Comparison of ENCODE assay signal across 10 cellular contexts in genomic region chr13:41827507-41828213, GRCh38.
A peak's percentile ranks its signal among the peaks of the same experiment; 100 is the strongest.
DNase-seq lines count a peak whose midpoint lies in the region; ATAC-seq and TF ChIP-seq lines count a peak whose summit lies in the region.
"Had no signal": no experiment of that assay in that cellular context is flagged by ENCODE, and none has a peak within 500 bp of the region (broad histone marks: within the 10 kb centered on the region; RNA-seq: fewer than 3 reads in every experiment).

No MANE protein-coding gene starts in this region.

- peak overlapping the region in 1 of 2 donors; percentile 6 for H3K27ac ChIP-seq in right atrium auricular region
- H3K27ac ChIP-seq in thoracic aorta, result peak overlapping the region in 1 of 2 donors; percentile 55
- H3K27ac ChIP-seq: testis had no signal

- peak; percentile 7 for DNase-seq in HPDE6-E6E7 (ENCODE audit: extremely low spot score)
- peak; percentile 77 for DNase-seq in amniotic stem cell (lab: John Stamatoyannopoulos, UW)
- peak; percentile 60 for DNase-seq in right atrium auricular region (ENCODE audit: low spot score)
- DNase-seq in thoracic aorta (ENCODE audit: low spot score), result peak; percentile 7
- no peak for DNase-seq in NCI-H1436 treated with DMSO at 0.1 percent for 48 hours (lab: John Stamatoyannopoulos, UW)
- no peak for DNase-seq in DMS53 (lab: John Stamatoyannopoulos, UW)
- DNase-seq: spleen, T-helper 17 cell, testis had no signal

- H3K36me3 ChIP-seq in right atrium auricular region (no peaks in the 10 kb centered on the region), thoracic aorta (peaks cover 4% of the 10 kb centered on the region)

- H3K4me1 ChIP-seq in right atrium auricular region (peaks cover 0 to 11% of the 10 kb centered on the region in 2 donors), thoracic aorta (ENCODE audit: control insufficient read depth in 1 of 2, low read depth in 2 of 2) (peaks cover 9 to 18% of the 10 kb centered on the region in 2 donors)
- H3K4me1 ChIP-seq: spleen, testis had no signal

- peak; percentile 78 for ATAC-seq in thoracic aorta (ENCODE audit: insufficient number of reproducible peaks, low FRiP score, low read depth)
- ATAC-seq in GM21576 (IDR thresholded peaks at IDR 0.05; ENCODE audit: unreplicated experiment), result no peak
- ATAC-seq: T-helper 17 cell had no signal

- no peaks in the 10 kb centered on the region for H3K27me3 ChIP-seq in right atrium auricular region
- H3K27me3 ChIP-seq in thoracic aorta (replicated peaks; ENCODE audit: insufficient read depth), result no peaks in the 10 kb centered on the region
- H3K27me3 ChIP-seq: spleen, testis had no signal

- TF ChIP-seq CTCF in right atrium auricular region (IDR thresholded peaks at IDR 0.05) (no peak), thoracic aorta (IDR thresholded peaks at IDR 0.05) (no peak)

- H3K9me3 ChIP-seq in right atrium auricular region (no peaks in the 10 kb centered on the region), thoracic aorta (no peaks in the 10 kb centered on the region)
- H3K9me3 ChIP-seq: spleen, testis had no signal

- H3K4me3 ChIP-seq in right atrium auricular region (no peak overlapping the region), thoracic aorta (peak overlapping the region; percentile 19)
- H3K4me3 ChIP-seq: spleen, testis had no signal

Comparison
In these comparisons a context has a peak if more than half of its experiments do, and no peak if none do; other contexts are left out.
1. DNase-seq: peak in HPDE6-E6E7 (single experiment), amniotic stem cell (single experiment), right atrium auricular region (single experiment) and thoracic aorta (single experiment); none in NCI-H1436 treated with DMSO at 0.1 percent for 48 hours (single experiment) and DMS53 (single experiment).